Comparison of ENCODE assay signal across 8 cellular contexts in the genomic region with DNA sequence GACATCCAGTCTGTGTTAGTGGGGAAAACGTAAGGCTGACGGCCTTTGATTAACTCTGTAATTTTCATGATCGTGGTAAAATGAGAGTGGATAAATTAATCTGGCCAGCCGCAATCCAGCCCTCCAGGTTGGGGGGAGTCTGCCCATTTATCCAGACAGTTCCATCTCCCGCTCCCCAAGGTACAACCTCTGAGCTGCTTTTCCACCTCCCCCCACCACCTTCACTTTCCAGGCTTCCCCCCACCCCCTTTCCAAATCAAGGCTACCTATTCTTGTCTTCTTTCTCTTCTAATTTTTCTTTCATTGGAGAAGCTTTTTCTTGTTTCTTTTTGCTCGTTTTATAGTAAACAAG. TPM values are rescaled to one million over a fixed set of nuclear protein-coding genes. Genes with fewer than 3 reads are reported as not detected.
A peak's percentile ranks its signal among the peaks of the same experiment; 100 is the strongest.
DNase-seq lines count a peak whose midpoint lies in the region; ATAC-seq and TF ChIP-seq lines count a peak whose summit lies in the region.

No MANE protein-coding gene starts in this region.

- intact Hi-C loops in A673 (cut with micrococcal nuclease; ENCODE audit: unreplicated experiment), result no loop called here
- intact Hi-C loops in MCF 10A (cut with micrococcal nuclease), result loop anchor here (1.0 to 10.0 kb wide), 3 partner anchors 165 to 1506 kb away; a partner anchor contains a TSS

- H3K9me3 ChIP-seq in A673 (ENCODE audit: low read depth, low read length, poor library complexity, severe bottlenecking) (no peaks in the 10 kb centered on the region), mononuclear cell (ENCODE audit: low read depth, low read length) (no peaks in the 10 kb centered on the region)

- no peaks in the 10 kb centered on the region for H3K27me3 Mint-ChIP-seq in MCF 10A (ENCODE audit: insufficient read depth, unreplicated experiment)

- CTCF ChIA-PET in A673 (lab: Charles Lee) (no interaction called here), MCF 10A (lab: Yijun Ruan, JAX) (interaction anchor here (0.5 to 1.6 kb wide), 7 partner anchors 10 to 1780 kb away, joined by 3 to 5 read pairs (median 3); no protein-coding TSS in a partner anchor)

- POLR2A ChIA-PET in A673 (lab: Charles Lee; ENCODE audit: low non-redundant PET), result interaction anchor here (0.6 kb wide), 1 partner anchor 122 kb away, joined by 3 read pairs; no protein-coding TSS in a partner anchor
- POLR2A ChIA-PET in MCF 10A (lab: Yijun Ruan, JAX), result interaction anchor here (0.6 to 6.2 kb wide), 8 partner anchors 9 to 1522 kb away, joined by 3 to 63 read pairs (median 6); no protein-coding TSS in a partner anchor

- H3K4me3 ChIP-seq in A673 (ENCODE audit: low read depth, low read length, poor library complexity, severe bottlenecking) (peak overlapping the region; percentile 89), mononuclear cell (ENCODE audit: low read length) (peak overlapping the region; percentile 92)

- H3K27me3 ChIP-seq in A673 (replicated peaks; ENCODE audit: insufficient read depth, low read depth, low read length, poor library complexity), result no peaks in the 10 kb centered on the region
- H3K27me3 ChIP-seq in mononuclear cell (ENCODE audit: insufficient read depth, low read length), result no peaks in the 10 kb centered on the region

- peaks cover 12% of the 10 kb centered on the region for H3K36me3 Mint-ChIP-seq in MCF 10A (ENCODE audit: insufficient read depth, unreplicated experiment)

- peaks cover 42% of the 10 kb centered on the region for H3K4me1 ChIP-seq in A673 (ENCODE audit: insufficient read depth, low read length, poor library complexity, severe bottlenecking)
- H3K4me1 ChIP-seq in mononuclear cell (ENCODE audit: insufficient read depth, low read length), result peaks cover 32% of the 10 kb centered on the region

- no peak for TF ChIP-seq CTCF in A673 (conservative IDR thresholded peaks at IDR 0.05; ENCODE audit: low read depth, low read length)
- TF ChIP-seq CTCF in MCF 10A (IDR thresholded peaks at IDR 0.05; ENCODE audit: unreplicated experiment), result no peak

- H3K27ac Mint-ChIP-seq in MCF 10A (ENCODE audit: low read depth, unreplicated experiment), result peak overlapping the region; percentile 99

- no peaks in the 10 kb centered on the region for H3K36me3 ChIP-seq in A673 (ENCODE audit: insufficient read depth, low read length, poor library complexity, severe bottlenecking)

- ATAC-seq in HG03439 (IDR thresholded peaks at IDR 0.05; ENCODE audit: unreplicated experiment) (peak; percentile 2), GM18861 (IDR thresholded peaks at IDR 0.05; ENCODE audit: unreplicated experiment) (no peak)

- H3K4me3 Mint-ChIP-seq in MCF 10A (ENCODE audit: unreplicated experiment), result peak overlapping the region; percentile 84

- BruUV-seq in A673 (replicated peaks; lab: Mats Ljungman, UMichigan) (no TSS peak), MCF 10A (replicated peaks; lab: Mats Ljungman, UMichigan) (no TSS peak)

- H3K9me3 Mint-ChIP-seq in MCF 10A (ENCODE audit: unreplicated experiment), result no peaks in the 10 kb centered on the region

- DNase-seq in A673 (ENCODE audit: low spot score) (no peak), MCF 10A (ENCODE audit: unreplicated experiment) (no peak), germinal center (ENCODE audit: low spot score) (no peak), HCEC 1CT (no peak)
- DNase-seq in stimulated activated naive CD4-positive, alpha-beta T cell treated with Interleukin-2 at 50 U/mL for 16 hours (lab: John Stamatoyannopoulos, UW), result no peak

- H3K4me1 Mint-ChIP-seq in MCF 10A (ENCODE audit: insufficient read depth, unreplicated experiment), result peaks cover 33% of the 10 kb centered on the region

- peak overlapping the region; percentile 84 for H3K27ac ChIP-seq in A673 (ENCODE audit: low read depth, low read length, poor library complexity, severe bottlenecking)

RNA-seq across cellular contexts. Expression of a gene that starts 6.0 kb away (rescaled TPM):
- total RNA-seq in A673 (2021), result 30.3 and 30.7 TPM in 2 replicates
- 32.1 and 36.5 TPM in 2 replicates for total RNA-seq in MCF 10A (2022)
- 120 TPM for total RNA-seq in mononuclear cell

RNA-seq across cellular contexts. Expression of a gene that starts 6.1 kb away (rescaled TPM):
- total RNA-seq in A673 (2021) (4.9 and 5.3 TPM in 2 replicates), MCF 10A (2022) (7.2 and 9.6 TPM in 2 replicates), mononuclear cell (8.2 TPM)
